10 cellular contexts compared by ENCODE assay signal in genomic region chr21:26769613-26770188, GRCh38.
DNase-seq lines count a peak whose midpoint lies in the region; ATAC-seq and TF ChIP-seq lines count a peak whose summit lies in the region.
"Had no signal": no experiment of that assay in that cellular context is flagged by ENCODE, and none has a peak within 500 bp of the region (broad histone marks: within the 10 kb centered on the region; RNA-seq: fewer than 3 reads in every experiment).

No MANE protein-coding gene starts in this region.

- peak; percentile 33 to 65 (median 56) for TF ChIP-seq CTCF in esophagus squamous epithelium (IDR thresholded peaks at IDR 0.05)
- TF ChIP-seq CTCF in gastrocnemius medialis (IDR thresholded peaks at IDR 0.05 in 4 of 5, conservative IDR thresholded peaks at IDR 0.05 in 1 of 5): peak in 4 of 5 experiments; percentile 39 to 68 (median 49)

- H3K9me3 ChIP-seq in esophagus squamous epithelium: no peaks in the 10 kb centered on the region
- no peaks in the 10 kb centered on the region for H3K9me3 ChIP-seq in gastrocnemius medialis
- H3K9me3 ChIP-seq in aorta (ENCODE audit: control insufficient read depth, low read length): no peaks in the 10 kb centered on the region
- H3K9me3 ChIP-seq: BLaER1 treated with 17β-estradiol and CSF1 and Interleukin-3, amounts not matched to agents 10 nM and 100 nM had no signal

- H3K4me1 ChIP-seq in esophagus squamous epithelium (no peaks in the 10 kb centered on the region), gastrocnemius medialis (peaks cover 0 to 5% of the 10 kb centered on the region in 2 donors), aorta (ENCODE audit: control insufficient read depth in 1 of 2, insufficient read depth in 2 of 2, low read length in 2 of 2) (no peaks in the 10 kb centered on the region)
- H3K4me1 ChIP-seq: BLaER1 treated with 17β-estradiol and CSF1 and Interleukin-3, amounts not matched to agents 10 nM and 100 nM had no signal

- TF ChIP-seq POLR2A in esophagus squamous epithelium (IDR thresholded peaks at IDR 0.05) (no peak), gastrocnemius medialis (IDR thresholded peaks at IDR 0.05) (no peak)

- H3K27ac ChIP-seq in esophagus squamous epithelium (no peak overlapping the region), gastrocnemius medialis (no peak overlapping the region), aorta (ENCODE audit: low read depth in 1 of 2, low read length in 2 of 2) (no peak overlapping the region)
- H3K27ac ChIP-seq: BLaER1 treated with 17β-estradiol and CSF1 and Interleukin-3, amounts not matched to agents 10 nM and 100 nM had no signal

- ATAC-seq in gastrocnemius medialis (no peak), aorta (ENCODE audit: low FRiP score) (no peak)
- ATAC-seq: naive thymus-derived CD4-positive, alpha-beta T cell had no signal

- H3K27me3 ChIP-seq in esophagus squamous epithelium (no peaks in the 10 kb centered on the region), gastrocnemius medialis (no peaks in the 10 kb centered on the region), aorta (ENCODE audit: control insufficient read depth in 1 of 2, insufficient read depth in 2 of 2, low read length in 1 of 2) (no peaks in the 10 kb centered on the region)
- H3K27me3 ChIP-seq: BLaER1 treated with 17β-estradiol and CSF1 and Interleukin-3, amounts not matched to agents 10 nM and 100 nM had no signal

- intact Hi-C loops in esophagus squamous epithelium (cut with DNase I) (no loop called here), gastrocnemius medialis (cut with DNase I; ENCODE audit: low total_unique reads) (loop anchor here (2.0 to 10.0 kb wide), 3 partner anchors 77 to 935 kb away; no protein-coding TSS in a partner anchor), aorta (cut with DNase I) (loop anchor here (2.0 to 10.0 kb wide), 2 partner anchors 67 to 935 kb away; no protein-coding TSS in a partner anchor), posterior cingulate gyrus (cut with DNase I) (loop anchor here (2.0 kb wide), 1 partner anchor 75 kb away; the partner anchor contains the start of gene ADAMTS1)

- peak; percentile 16 for DNase-seq in DMS153 treated with DMSO at 0.1 percent for 48 hours (lab: John Stamatoyannopoulos, UW; ENCODE audit: unreplicated experiment)
- no peak for DNase-seq in DMS153 (lab: John Stamatoyannopoulos, UW)
- DNase-seq in OCI-M1 (lab: John Stamatoyannopoulos, UW): peak; percentile 71
- DNase-seq in esophagus squamous epithelium (lab: John Stamatoyannopoulos, UW): no peak
- DNase-seq in gastrocnemius medialis: no peak
- no peak for DNase-seq in NCI-H1436 (lab: John Stamatoyannopoulos, UW)
- DNase-seq in aorta: no peak
- no peak for DNase-seq in posterior cingulate gyrus

- H3K36me3 ChIP-seq in esophagus squamous epithelium (no peaks in the 10 kb centered on the region), gastrocnemius medialis (no peaks in the 10 kb centered on the region), aorta (ENCODE audit: control insufficient read depth in 1 of 2, insufficient read depth in 2 of 2, low read length in 1 of 2) (no peaks in the 10 kb centered on the region)
- H3K36me3 ChIP-seq: BLaER1 treated with 17β-estradiol and CSF1 and Interleukin-3, amounts not matched to agents 10 nM and 100 nM had no signal

- 24 to 31% methylated on average over 6 of the region's 6 CpGs for WGBS in esophagus squamous epithelium, 2 donors
- 16 to 17% methylated on average over 6 of the region's 6 CpGs for WGBS in aorta, 2 donors

- H3K4me3 ChIP-seq in esophagus squamous epithelium (no peak overlapping the region), gastrocnemius medialis (no peak overlapping the region), aorta (ENCODE audit: low read length in 2 of 2) (no peak overlapping the region)
- H3K4me3 ChIP-seq: BLaER1 treated with 17β-estradiol and CSF1 and Interleukin-3, amounts not matched to agents 10 nM and 100 nM had no signal

- in situ Hi-C loops in gastrocnemius medialis (cut with MboI; ENCODE audit: low sequenced_read_pairs in 4 of 4): loop anchor here in 2 of 4 donors (5.0 to 10.0 kb wide), 3 partner anchors 73 to 935 kb away; partner anchors contain the start of gene ADAMTS1 (in 1 of the 2)

Comparison
In these comparisons a context has a peak if more than half of its experiments do, and no peak if none do; other contexts are left out.
1. DNase-seq: peak in DMS153 treated with DMSO at 0.1 percent for 48 hours (single experiment) and OCI-M1 (single experiment); none in DMS153 (single experiment), esophagus squamous epithelium (single experiment), gastrocnemius medialis (0 of 2), NCI-H1436 (single experiment), aorta (0 of 2) and posterior cingulate gyrus (0 of 10).